Comparison of ENCODE assay signal across 15 cellular contexts in the genomic region with DNA sequence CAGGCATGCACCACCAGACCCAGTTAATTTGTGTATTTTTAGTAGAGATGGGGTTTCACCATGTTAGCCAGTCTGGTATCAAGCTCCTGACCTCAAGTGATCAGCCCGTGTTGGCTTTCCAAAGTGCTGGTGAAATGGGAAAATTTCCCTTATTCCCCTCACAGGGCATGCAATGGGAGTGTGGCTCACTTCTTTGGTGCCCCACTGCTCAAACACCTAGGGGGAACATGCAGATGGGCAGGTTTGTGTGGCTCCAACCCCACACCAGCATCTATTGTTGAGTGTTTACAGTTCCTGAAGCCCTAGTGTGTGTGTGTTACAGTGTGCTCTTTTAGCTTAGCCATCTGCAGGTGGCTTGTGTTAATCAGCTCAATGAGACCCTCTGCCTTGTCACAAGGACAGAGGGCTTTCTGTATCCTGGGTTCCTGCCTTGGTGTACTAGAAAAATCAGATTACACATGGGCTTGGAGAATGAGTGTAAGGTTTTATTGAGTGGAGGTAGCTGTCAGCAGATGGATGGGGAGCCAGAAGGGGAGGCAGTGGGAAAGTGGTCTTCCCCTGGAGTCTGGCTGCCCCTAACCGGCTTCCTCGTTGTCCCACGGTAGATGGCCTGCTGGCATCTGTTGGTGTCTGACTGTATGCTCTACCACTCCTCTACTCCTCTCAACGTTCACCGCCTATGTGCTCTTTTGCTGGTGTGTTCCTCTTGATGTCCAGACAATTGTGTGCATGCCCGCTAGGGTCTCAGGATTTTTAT.
DNase-seq lines count a peak whose midpoint lies in the region; ATAC-seq, FAIRE-seq and TF ChIP-seq lines count a peak whose summit lies in the region.
"Had no signal": no experiment of that assay in that cellular context is flagged by ENCODE, and none has a peak within 500 bp of the region (broad histone marks: within the 10 kb centered on the region; RNA-seq: fewer than 3 reads in every experiment).

No MANE protein-coding gene starts in this region.

- no peaks in the 10 kb centered on the region for H3K27me3 ChIP-seq in PC-9 (ENCODE audit: insufficient read depth, low read depth)
- H3K27me3 ChIP-seq in K562 (ENCODE audit: control insufficient read depth in 2 of 2, insufficient read depth in 2 of 2, low read length in 2 of 2) = no peaks in the 10 kb centered on the region
- H3K27me3 ChIP-seq in MM.1S (replicated peaks; ENCODE audit: insufficient read depth, low read length) = no peaks in the 10 kb centered on the region
- H3K27me3 ChIP-seq: BLaER1 treated with 17β-estradiol and CSF1 and Interleukin-3, amounts not matched to agents 10 nM and 100 nM had no signal

- FAIRE-seq in GM19239 (lab: Jason Lieb, UNC) (peak; percentile 37), K562 (lab: Jason Lieb, UNC) (no peak)

- H3F3A ChIP-seq in PC-9 (ENCODE audit: insufficient read depth, low read depth) (peaks cover 8% of the 10 kb centered on the region), MM.1S (ENCODE audit: insufficient read depth, low read length) (no peaks in the 10 kb centered on the region)

- peaks cover 8% of the 10 kb centered on the region; the same call in 1 of the 2 replicates for H3K9me2 ChIP-seq in PC-9 (ENCODE audit: insufficient read depth)
- H3K9me2 ChIP-seq in MM.1S (replicated peaks; ENCODE audit: insufficient read depth, low read length) = no peaks in the 10 kb centered on the region

- no peaks in the 10 kb centered on the region for H3K9me3 Mint-ChIP-seq in neural crest cell
- H3K9me3 Mint-ChIP-seq in WTC11 = peaks cover 5% of the 10 kb centered on the region
- H3K9me3 Mint-ChIP-seq: H9 had no signal

- peaks cover 12% of the 10 kb centered on the region for H3K4me1 Mint-ChIP-seq in neural crest cell
- H3K4me1 Mint-ChIP-seq in WTC11 = no peaks in the 10 kb centered on the region
- H3K4me1 Mint-ChIP-seq: GM23338, H9 had no signal

- H3K9ac ChIP-seq in K562 (ENCODE audit: insufficient read depth in 1 of 2, low read depth in 2 of 2, low read length in 2 of 2) (peak overlapping the region in 1 of 2 experiments; percentile 17; a peak in 1 of 4 replicates), MM.1S (ENCODE audit: low read length) (no peak overlapping the region)
- H3K9ac ChIP-seq: BLaER1 treated with 17β-estradiol and CSF1 and Interleukin-3, amounts not matched to agents 10 nM and 100 nM had no signal

- in situ Hi-C loops in K562 (cut with MboI) = no loop called here

- CTCF ChIA-PET in PC-9 (lab: Charles Lee) = no interaction called here
- CTCF ChIA-PET in K562 (lab: Yijun Ruan, JAX; ENCODE audit: low intra/inter-chr PET ratio) = no interaction called here
- CTCF ChIA-PET in WTC11 (lab: Charles Lee) = no interaction called here

- H3K27ac Mint-ChIP-seq in neural crest cell (ENCODE audit: unreplicated experiment) (peak overlapping the region; percentile 6), WTC11 (no peak overlapping the region)
- H3K27ac Mint-ChIP-seq: CD4-positive, CD25-positive, alpha-beta regulatory T cell; GM23338 had no signal

- H3K4me3 ChIP-seq in PC-9 = no peak overlapping the region
- no peak overlapping the region for H3K4me3 ChIP-seq in K562
- H3K4me3 ChIP-seq in MM.1S (ENCODE audit: low read length) = no peak overlapping the region
- H3K4me3 ChIP-seq: BLaER1 treated with 17β-estradiol and CSF1 and Interleukin-3, amounts not matched to agents 10 nM and 100 nM; GM23338 had no signal

- no peak overlapping the region for H2AFZ ChIP-seq in PC-9
- H2AFZ ChIP-seq in K562 (ENCODE audit: low read depth, low read length) = peak overlapping the region; percentile 33; the same call in 1 of the 2 replicates
- no peak overlapping the region for H2AFZ ChIP-seq in MM.1S (ENCODE audit: low read length)
- H2AFZ ChIP-seq: GM23338 had no signal

- H3K79me2 ChIP-seq in PC-9 (ENCODE audit: low read depth) = no peaks in the 10 kb centered on the region
- no peaks in the 10 kb centered on the region for H3K79me2 ChIP-seq in K562 (ENCODE audit: control insufficient read depth, insufficient read depth, low read length)
- H3K79me2 ChIP-seq in MM.1S (ENCODE audit: low read length) = no peaks in the 10 kb centered on the region

- H3K4me2 ChIP-seq in PC-9 (0 out of 2 replicates have a peak overlapping the region, but pooled peaks have one; percentile 27), K562 (ENCODE audit: insufficient read depth, low read length) (no peak overlapping the region), MM.1S (ENCODE audit: low read depth, low read length) (no peak overlapping the region)
- H3K4me2 ChIP-seq: BLaER1 treated with 17β-estradiol and CSF1 and Interleukin-3, amounts not matched to agents 10 nM and 100 nM; GM23338 had no signal

- DNase-seq in GM19239 (ENCODE audit: insufficient read length, low spot score) = no peak
- no peak for DNase-seq in PC-9
- DNase-seq in K562 (ENCODE audit: extremely low read depth in 1 of 4, low spot score in 3 of 4) = no peak
- DNase-seq in neural crest cell (ENCODE audit: low read depth, low spot score) = no peak
- DNase-seq in MM.1S = no peak
- no peak for DNase-seq in NOMO-1 treated with dmso at 0.1 percent for 144 hours (lab: John Stamatoyannopoulos, UW; ENCODE audit: unreplicated experiment)
- DNase-seq in WTC11 (ENCODE audit: low spot score) = no peak
- DNase-seq: ACHN; CD4-positive, CD25-positive, alpha-beta regulatory T cell; DMS 273 treated with DMSO at 0.1 percent for 48 hours; H9 had no signal

- TF ChIP-seq RAD21 in K562 (CRISPR knock-in tag; conservative IDR thresholded peaks at IDR 0.05 in 1 of 2, IDR thresholded peaks at IDR 0.05 in 1 of 2) = no peak

- H3K36me3 ChIP-seq in PC-9 (ENCODE audit: low read depth) (no peaks in the 10 kb centered on the region), K562 (ENCODE audit: control insufficient read depth, insufficient read depth, low read length) (no peaks in the 10 kb centered on the region), MM.1S (replicated peaks; ENCODE audit: insufficient read depth, low read length) (no peaks in the 10 kb centered on the region)
- H3K36me3 ChIP-seq: BLaER1 treated with 17β-estradiol and CSF1 and Interleukin-3, amounts not matched to agents 10 nM and 100 nM had no signal

- intact Hi-C loops in PC-9 (cut with micrococcal nuclease; ENCODE audit: unreplicated experiment) = loop anchor here (10.0 kb wide), 3 partner anchors 88 to 488 kb away; no protein-coding TSS in a partner anchor
- intact Hi-C loops in K562 (cut with micrococcal nuclease) = no loop called here

- BruUV-seq in PC-9 (replicated peaks; lab: Mats Ljungman, UMichigan) = TSS peak; percentile 93
- BruUV-seq in K562 (replicated peaks; lab: Mats Ljungman, UMichigan) = no TSS peak

- WGBS in K562 (ENCODE audit: insufficient coverage, low coverage, missing lambda C conversion rate) = 85% methylated on average over 7 of the region's 7 CpGs

- H3K27me3 Mint-ChIP-seq in neural crest cell (ENCODE audit: low read depth) (no peaks in the 10 kb centered on the region), WTC11 (ENCODE audit: low read depth) (no peaks in the 10 kb centered on the region)
- H3K27me3 Mint-ChIP-seq: CD4-positive, CD25-positive, alpha-beta regulatory T cell had no signal

- TF ChIP-seq EP300 in K562 (IDR thresholded peaks at IDR 0.05; ENCODE audit: low read length) = no peak

- TF ChIP-seq CTCF in PC-9 (conservative IDR thresholded peaks at IDR 0.05) = no peak
- TF ChIP-seq CTCF in K562 (IDR thresholded peaks at IDR 0.05 in 2 of 3, conservative IDR thresholded peaks at IDR 0.05 in 1 of 3; ENCODE audit: insufficient read depth in 2 of 3, low read depth in 1 of 3, low read length in 3 of 3) = no peak
- no peak for TF ChIP-seq CTCF in neural crest cell (conservative IDR thresholded peaks at IDR 0.05)
- no peak for TF ChIP-seq CTCF in MM.1S (IDR thresholded peaks at IDR 0.05; ENCODE audit: low read length)
- TF ChIP-seq CTCF in WTC11 (IDR thresholded peaks at IDR 0.05) = no peak

- H3K4me1 ChIP-seq in PC-9 (replicated peaks; ENCODE audit: insufficient read depth) (peaks cover 80% of the 10 kb centered on the region), K562 (replicated peaks in 1 of 2; ENCODE audit: control insufficient read depth in 2 of 2, insufficient read depth in 2 of 2, low read length in 2 of 2) (peaks cover 5 to 14% of the 10 kb centered on the region in 2 experiments; a peak in 3 of 5 replicates), MM.1S (ENCODE audit: low read length) (no peaks in the 10 kb centered on the region)

- H3K27ac ChIP-seq in PC-9 = peak overlapping the region; percentile 92; the same call in 1 of the 2 replicates
- no peak overlapping the region for H3K27ac ChIP-seq in K562 (ENCODE audit: extremely low read depth, low read depth, low read length)
- H3K27ac ChIP-seq in MM.1S (ENCODE audit: low read length) = no peak overlapping the region
- H3K27ac ChIP-seq: BLaER1 treated with 17β-estradiol and CSF1 and Interleukin-3, amounts not matched to agents 10 nM and 100 nM; HL-60 had no signal

- H3K9me3 ChIP-seq in PC-9 (ENCODE audit: insufficient read depth, low read depth) = peaks cover 36% of the 10 kb centered on the region
- no peaks in the 10 kb centered on the region; the same call in 1 of the 2 replicates for H3K9me3 ChIP-seq in K562 (replicated peaks; ENCODE audit: control insufficient read depth, insufficient read depth, low read depth, low read length)
- no peaks in the 10 kb centered on the region for H3K9me3 ChIP-seq in MM.1S (replicated peaks; ENCODE audit: insufficient read depth, low read length)

- no peaks in the 10 kb centered on the region for H3K9me1 ChIP-seq in K562 (ENCODE audit: control insufficient read depth, insufficient read depth, low read length)

- H3K4me3 Mint-ChIP-seq in neural crest cell = no peak overlapping the region
- no peak overlapping the region for H3K4me3 Mint-ChIP-seq in WTC11
- H3K4me3 Mint-ChIP-seq: CD4-positive, CD25-positive, alpha-beta regulatory T cell; GM23338; H9 had no signal

- POLR2A ChIA-PET in PC-9 (lab: Charles Lee; ENCODE audit: unreplicated experiment) (interaction anchor here (0.5 to 0.6 kb wide), 2 partner anchors 23 to 249 kb away, joined by 3 to 11 read pairs; no protein-coding TSS in a partner anchor), K562 (lab: Yijun Ruan, JAX) (interaction anchor here (1.0 kb wide), 1 partner anchor 14 kb away, joined by 3 read pairs; no protein-coding TSS in a partner anchor), WTC11 (lab: Charles Lee) (no interaction called here)

- H3K36me3 Mint-ChIP-seq in neural crest cell (ENCODE audit: low read depth) (no peaks in the 10 kb centered on the region), WTC11 (peaks cover 7% of the 10 kb centered on the region)
- H3K36me3 Mint-ChIP-seq: CD4-positive, CD25-positive, alpha-beta regulatory T cell had no signal

- no peak for TF ChIP-seq POLR2A in K562 (conservative IDR thresholded peaks at IDR 0.05)

- no peaks in the 10 kb centered on the region for H4K20me1 ChIP-seq in PC-9 (ENCODE audit: insufficient read depth)
- no peaks in the 10 kb centered on the region for H4K20me1 ChIP-seq in K562 (replicated peaks; ENCODE audit: control insufficient read depth, insufficient read depth, low read length)
- no peaks in the 10 kb centered on the region for H4K20me1 ChIP-seq in MM.1S (ENCODE audit: insufficient read depth, low read length)
- H4K20me1 ChIP-seq: BLaER1 treated with 17β-estradiol and CSF1 and Interleukin-3, amounts not matched to agents 10 nM and 100 nM had no signal

- ATAC-seq in K562 = no peak
- no peak for ATAC-seq in HG03097 (IDR thresholded peaks at IDR 0.05; ENCODE audit: low FRiP score, unreplicated experiment)
- ATAC-seq in WTC11 = no peak
- ATAC-seq: GM23338 had no signal
